24 cellular contexts compared by ENCODE assay signal in the genomic region with DNA sequence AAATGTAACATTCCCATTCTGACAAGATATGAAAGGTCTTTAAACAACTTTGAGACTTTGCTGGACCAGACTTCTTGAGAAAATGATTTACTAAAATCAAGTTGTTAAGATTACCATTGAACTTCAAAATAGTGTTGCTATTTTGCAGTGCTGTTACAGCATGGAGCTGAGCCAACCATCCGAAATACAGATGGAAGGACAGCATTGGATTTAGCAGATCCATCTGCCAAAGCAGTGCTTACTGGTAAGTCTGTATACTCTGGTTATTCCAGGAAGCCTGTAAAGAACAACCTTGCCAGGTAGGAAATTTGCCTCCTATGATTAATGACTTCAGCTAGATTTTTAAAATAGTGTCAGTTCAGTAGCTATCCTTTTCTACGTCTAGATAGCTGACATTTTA.
"Had no signal": no experiment of that assay in that cellular context is flagged by ENCODE, and none has a peak within 500 bp of the region (broad histone marks: within the 10 kb centered on the region; RNA-seq: fewer than 3 reads in every experiment).

No MANE protein-coding gene starts in this region.

- H3K9me3 Mint-ChIP-seq: activated CD8-positive, alpha-beta T cell treated with anti-CD3 and anti-CD28 coated beads for 36 hours; activated naive CD8-positive, alpha-beta T cell treated with anti-CD3 and anti-CD28 coated beads, Interleukin-2, amount 10 ng/mL, durations not matched to agents 7 days and 5 days; activated T-cell treated with anti-CD3 and anti-CD28 coated beads, Interleukin-2, amount 50 U/mL, for 72 hours; activated T-helper 2 cell treated with anti-CD3 and anti-CD28 coated beads, Interferon-gamma antibody, Interleukin-2, Interleukin-4, amounts not matched to agents 10 μg/mL and 5 μg/mL and 100 μg/mL, durations not matched to agents 14 hours and 24 hours and 36 hours; central memory CD8-positive, alpha-beta T cell had no signal

- H3K4me3 Mint-ChIP-seq: activated CD4-positive, alpha-beta T cell treated with anti-CD3 and anti-CD28 coated beads for 36 hours; activated CD8-positive, alpha-beta T cell treated with anti-CD3 and anti-CD28 coated beads for 36 hours; activated naive CD8-positive, alpha-beta T cell treated with anti-CD3 and anti-CD28 coated beads, Interleukin-2, amount 10 ng/mL, durations not matched to agents 7 days and 5 days; activated T-cell treated with anti-CD3 and anti-CD28 coated beads, Interleukin-2, amount 50 U/mL, for 72 hours; central memory CD8-positive, alpha-beta T cell had no signal

- H3K27ac Mint-ChIP-seq: activated CD4-positive, alpha-beta T cell treated with anti-CD3 and anti-CD28 coated beads for 36 hours; activated naive CD8-positive, alpha-beta T cell treated with anti-CD3 and anti-CD28 coated beads, Interleukin-2, amount 10 ng/mL, durations not matched to agents 7 days and 5 days; activated T-cell treated with anti-CD3 and anti-CD28 coated beads, Interleukin-2, amount 50 U/mL, for 72 hours; activated T-helper 2 cell treated with anti-CD3 and anti-CD28 coated beads, Interferon-gamma antibody, Interleukin-2, Interleukin-4, amounts not matched to agents 10 μg/mL and 5 μg/mL and 100 μg/mL, durations not matched to agents 14 hours and 24 hours and 36 hours had no signal

- H3K27me3 Mint-ChIP-seq: activated CD4-positive, alpha-beta T cell treated with anti-CD3 and anti-CD28 coated beads for 36 hours; activated CD8-positive, alpha-beta T cell treated with anti-CD3 and anti-CD28 coated beads for 36 hours; activated naive CD8-positive, alpha-beta T cell treated with anti-CD3 and anti-CD28 coated beads, Interleukin-2, amount 10 ng/mL, durations not matched to agents 7 days and 5 days; central memory CD8-positive, alpha-beta T cell had no signal

- ATAC-seq: activated CD4-positive, alpha-beta T cell treated with anti-CD3 and anti-CD28 coated beads for 36 hours; activated CD8-positive, alpha-beta T cell treated with anti-CD3 and anti-CD28 coated beads for 36 hours; activated T-cell treated with anti-CD3 and anti-CD28 coated beads, Interleukin-2, amount 50 U/mL, for 72 hours; Panc1; Right ventricle myocardium inferior had no signal

- FAIRE-seq: bronchial epithelial cell had no signal

- DNase-seq: activated CD4-positive, alpha-beta T cell treated with anti-CD3 and anti-CD28 coated beads for 36 hours; activated CD8-positive, alpha-beta memory T cell treated with anti-CD3 and anti-CD28 coated beads, Interleukin-2, amount 50 U/mL, for 4 hours; activated CD8-positive, alpha-beta T cell treated with anti-CD3 and anti-CD28 coated beads for 36 hours; activated naive CD4-positive, alpha-beta T cell treated with anti-CD3 and anti-CD28 coated beads, Interleukin-2, amount 50 U/mL, for 16 hours; activated naive CD8-positive, alpha-beta T cell treated with anti-CD3 and anti-CD28 coated beads, Interleukin-2, amount 10 ng/mL, durations not matched to agents 7 days and 5 days; activated T-cell treated with anti-CD3 and anti-CD28 coated beads, Interleukin-2, amount 50 U/mL, for 72 hours; adrenal gland; anterior cingulate cortex; NCI-H1092; NCI-H1417; NCI-H2081; NCI-H510A treated with DMSO at 0.1 percent for 48 hours; NCI-H69; NK-92 treated with Interleukin-12 subunit alpha and Interleukin-12 subunit beta, amount 100 ng/mL, for 24 hours; OCI-M1; RPMI8226; SJCRH30; SK-N-SH; T-helper 1 cell had no signal
